Comparison of ENCODE assay signal across 21 cellular contexts in genomic region chr3:124800076-124800475, GRCh38.
A peak's percentile ranks its signal among the peaks of the same experiment; 100 is the strongest.
DNase-seq lines count a peak whose midpoint lies in the region; ATAC-seq, FAIRE-seq and TF ChIP-seq lines count a peak whose summit lies in the region.
"Had no signal": no experiment of that assay in that cellular context is flagged by ENCODE, and none has a peak within 500 bp of the region (broad histone marks: within the 10 kb centered on the region; RNA-seq: fewer than 3 reads in every experiment).

No MANE protein-coding gene starts in this region.

- no peaks in the 10 kb centered on the region for H3K4me1 Mint-ChIP-seq in activated CD4-positive, alpha-beta T cell treated with anti-CD3 and anti-CD28 coated beads, Interleukin-2, amount 10 ng/mL, durations not matched to agents 7 days and 5 days
- no peaks in the 10 kb centered on the region for H3K4me1 Mint-ChIP-seq in progenitor cell of endocrine pancreas (ENCODE audit: low read depth)

- no peak for TF ChIP-seq POLR2A in A549 (IDR thresholded peaks at IDR 0.05; ENCODE audit: low read length)

- 75% methylated on average over 1 of the region's 1 CpG for WGBS in A549 (ENCODE audit: missing lambda C conversion rate)
- 83 to 85% methylated on average over 1 of the region's 1 CpG for WGBS in heart right ventricle, 2 donors

- H3K4me1 ChIP-seq in A549 (peaks cover 18% of the 10 kb centered on the region), heart right ventricle (peaks cover 22 to 50% (median 33%) of the 10 kb centered on the region in 9 donors), osteoblast (ENCODE audit: insufficient read depth, low read length) (peaks cover 5% of the 10 kb centered on the region)

- no peak overlapping the region for H3K9ac ChIP-seq in SK-N-MC (ENCODE audit: insufficient read length)

- H3K4me2 ChIP-seq in A549: no peak overlapping the region
- no peak overlapping the region for H3K4me2 ChIP-seq in osteoblast (ENCODE audit: insufficient read depth, low read length)

- H3K27ac Mint-ChIP-seq in activated CD4-positive, alpha-beta T cell treated with anti-CD3 and anti-CD28 coated beads, Interleukin-2, amount 10 ng/mL, durations not matched to agents 7 days and 5 days: no peak overlapping the region
- no peak overlapping the region for H3K27ac Mint-ChIP-seq in progenitor cell of endocrine pancreas
- H3K27ac Mint-ChIP-seq: activated naive CD4-positive, alpha-beta T cell treated with anti-CD3 and anti-CD28 coated beads for 36 hours; dendritic cell treated with granulocyte-macrophage colony-stimulating factor and Interleukin-4, amounts not matched to agents 40 ng/mL and 50 ng/mL, for 4 days had no signal

- CTCF ChIA-PET in A549 (lab: Yijun Ruan, JAX): interaction anchor here (0.7 to 7.7 kb wide), 3 partner anchors 13 to 101 kb away, joined by 3 to 48 read pairs (median 21); no protein-coding TSS in a partner anchor
- CTCF ChIA-PET in activated CD4-positive, alpha-beta T cell treated with anti-CD3 and anti-CD28 coated beads, Interleukin-2, amount 10 ng/mL, durations not matched to agents 7 days and 5 days (lab: Charles Lee): interaction anchor here (0.9 kb wide), 1 partner anchor 8 kb away, joined by 3 read pairs; no protein-coding TSS in a partner anchor

- FAIRE-seq in A549 (lab: Jason Lieb, UNC): no peak
- FAIRE-seq: GM12891 had no signal

- H3K79me2 ChIP-seq in osteoblast (ENCODE audit: insufficient read depth, low read length): peaks cover 19% of the 10 kb centered on the region

- intact Hi-C loops in heart right ventricle (cut with DNase I): no loop called here

- H3K36me3 ChIP-seq in SK-N-MC (ENCODE audit: insufficient read depth, low read length): peaks cover 15% of the 10 kb centered on the region; the same call in 1 of the 2 replicates
- H3K36me3 ChIP-seq in heart right ventricle: peaks cover 0 to 60% (median 16%) of the 10 kb centered on the region in 9 donors
- H3K36me3 ChIP-seq in osteoblast (ENCODE audit: insufficient read depth, low read length): peaks cover 33% of the 10 kb centered on the region
- H3K36me3 ChIP-seq: upper lobe of right lung had no signal

- H3K27me3 ChIP-seq in heart right ventricle (no peaks in the 10 kb centered on the region), osteoblast (ENCODE audit: insufficient read depth, low read length) (no peaks in the 10 kb centered on the region)
- H3K27me3 ChIP-seq: upper lobe of right lung had no signal

- no peak overlapping the region for H2AFZ ChIP-seq in osteoblast (ENCODE audit: low read length)

- no peak for TF ChIP-seq EP300 in A549 (IDR thresholded peaks at IDR 0.05)

- no peak overlapping the region for H3K4me3 ChIP-seq in A549
- no peak overlapping the region for H3K4me3 ChIP-seq in SK-N-MC
- H3K4me3 ChIP-seq in heart right ventricle: no peak overlapping the region
- H3K4me3 ChIP-seq in osteoblast (ENCODE audit: insufficient read depth, low read length): no peak overlapping the region
- H3K4me3 ChIP-seq: upper lobe of right lung had no signal

- POLR2A ChIA-PET in A549 (lab: Yijun Ruan, JAX): interaction anchor here (1.2 kb wide), 1 partner anchor 13 kb away, joined by 3 read pairs; no protein-coding TSS in a partner anchor
- POLR2A ChIA-PET in activated CD4-positive, alpha-beta T cell treated with anti-CD3 and anti-CD28 coated beads, Interleukin-2, amount 10 ng/mL, durations not matched to agents 7 days and 5 days (lab: Charles Lee): no interaction called here

- no peaks in the 10 kb centered on the region for H3K9me3 Mint-ChIP-seq in activated CD4-positive, alpha-beta T cell treated with anti-CD3 and anti-CD28 coated beads, Interleukin-2, amount 10 ng/mL, durations not matched to agents 7 days and 5 days
- no peaks in the 10 kb centered on the region for H3K9me3 Mint-ChIP-seq in progenitor cell of endocrine pancreas (ENCODE audit: low read depth)
- H3K9me3 Mint-ChIP-seq: activated naive CD4-positive, alpha-beta T cell treated with anti-CD3 and anti-CD28 coated beads for 36 hours; dendritic cell treated with granulocyte-macrophage colony-stimulating factor and Interleukin-4, amounts not matched to agents 40 ng/mL and 50 ng/mL, for 4 days; nephron progenitor cell had no signal

- H3K27me3 Mint-ChIP-seq in activated CD4-positive, alpha-beta T cell treated with anti-CD3 and anti-CD28 coated beads, Interleukin-2, amount 10 ng/mL, durations not matched to agents 7 days and 5 days: peaks cover 2% of the 10 kb centered on the region
- H3K27me3 Mint-ChIP-seq in progenitor cell of endocrine pancreas: no peaks in the 10 kb centered on the region

- TF ChIP-seq RAD21 in A549 (conservative IDR thresholded peaks at IDR 0.05 in 1 of 2, IDR thresholded peaks at IDR 0.05 in 1 of 2): no peak

- peaks cover 2% of the 10 kb centered on the region for H4K20me1 ChIP-seq in osteoblast (ENCODE audit: insufficient read depth, low read length)

- H3K27ac ChIP-seq in A549 (peak overlapping the region; percentile 14 to 67; a peak in 4 of 6 replicates), SK-N-MC (peak overlapping the region; percentile 22; the same call in 1 of the 2 replicates), heart right ventricle (peak overlapping the region; percentile 41 to 91 (median 82)), osteoblast (ENCODE audit: low read depth, low read length) (peak overlapping the region; percentile 40)
- H3K27ac ChIP-seq: epithelial cell of prostate, upper lobe of right lung had no signal

- H3K4me3 Mint-ChIP-seq in activated CD4-positive, alpha-beta T cell treated with anti-CD3 and anti-CD28 coated beads, Interleukin-2, amount 10 ng/mL, durations not matched to agents 7 days and 5 days: no peak overlapping the region
- no peak overlapping the region for H3K4me3 Mint-ChIP-seq in progenitor cell of endocrine pancreas (ENCODE audit: low read depth)
- H3K4me3 Mint-ChIP-seq: activated naive CD4-positive, alpha-beta T cell treated with anti-CD3 and anti-CD28 coated beads for 36 hours; dendritic cell treated with granulocyte-macrophage colony-stimulating factor and Interleukin-4, amounts not matched to agents 40 ng/mL and 50 ng/mL, for 4 days; nephron progenitor cell had no signal

- ATAC-seq in A549 (no peak; a peak in 2 of 6 replicates), heart right ventricle (peak in 4 of 8 donors; percentile 2)

- H3K9me3 ChIP-seq in A549: no peaks in the 10 kb centered on the region
- no peaks in the 10 kb centered on the region for H3K9me3 ChIP-seq in SK-N-MC (ENCODE audit: low read depth, low read length)
- H3K9me3 ChIP-seq in heart right ventricle: no peaks in the 10 kb centered on the region
- H3K9me3 ChIP-seq in osteoblast (ENCODE audit: low read depth, low read length): no peaks in the 10 kb centered on the region
- H3K9me3 ChIP-seq: upper lobe of right lung had no signal

- TF ChIP-seq CTCF in A549 (IDR thresholded peaks at IDR 0.05): no peak
- TF ChIP-seq CTCF in heart right ventricle (IDR thresholded peaks at IDR 0.05): no peak
- TF ChIP-seq CTCF in osteoblast (IDR thresholded peaks at IDR 0.05; ENCODE audit: extremely low read depth, low read depth, low read length): no peak
- TF ChIP-seq CTCF in progenitor cell of endocrine pancreas (IDR thresholded peaks at IDR 0.05; ENCODE audit: unreplicated experiment): no peak

- DNase-seq in A549 (ENCODE audit: low read depth in 1 of 2, low spot score in 1 of 2): no peak
- DNase-seq in SK-N-MC (ENCODE audit: low read depth, low spot score): no peak
- no peak for DNase-seq in heart right ventricle
- no peak for DNase-seq in osteoblast (ENCODE audit: insufficient read length, low spot score, missing footprints)
- no peak for DNase-seq in middle frontal gyrus (ENCODE audit: extremely low spot score, low spot score)
- no peak for DNase-seq in activated CD4-positive, alpha-beta T cell treated with anti-CD3 and anti-CD28 coated beads, Interleukin-2, amount 10 ng/mL, durations not matched to agents 7 days and 5 days
- no peak for DNase-seq in progenitor cell of endocrine pancreas (ENCODE audit: low spot score, unreplicated experiment)
- DNase-seq in mucosa of gallbladder (ENCODE audit: low spot score): no peak
- DNase-seq: activated CD4-positive, alpha-beta T cell treated with anti-CD3 and anti-CD28 coated beads for 4 hours; activated naive CD4-positive, alpha-beta T cell treated with anti-CD3 and anti-CD28 coated beads for 36 hours; DMS153; GF-D8; mammary epithelial cell; NCI-H1436 treated with DMSO at 0.1 percent for 48 hours; nephron progenitor cell; stimulated activated naive CD4-positive, alpha-beta T cell; T1000; upper lobe of right lung had no signal

- no peaks in the 10 kb centered on the region for H3K36me3 Mint-ChIP-seq in activated CD4-positive, alpha-beta T cell treated with anti-CD3 and anti-CD28 coated beads, Interleukin-2, amount 10 ng/mL, durations not matched to agents 7 days and 5 days (ENCODE audit: low read depth)
- H3K36me3 Mint-ChIP-seq in progenitor cell of endocrine pancreas (ENCODE audit: insufficient read depth): peaks cover 5% of the 10 kb centered on the region

TF ChIP-seq in A549, 52 proteins besides CTCF, POLR2A, EP300 and RAD21 (continues in another document):
- TF ChIP-seq NPAS2 (CRISPR knock-in tag; IDR thresholded peaks at IDR 0.05; ENCODE audit: borderline replicate concordance) (no peak), ZSCAN20 (CRISPR knock-in tag; IDR thresholded peaks at IDR 0.05) (no peak), MAX (IDR thresholded peaks at IDR 0.05) (no peak), ESRRA (IDR thresholded peaks at IDR 0.05; ENCODE audit: borderline replicate concordance, low read length) (no peak), ELK1 (IDR thresholded peaks at IDR 0.05; ENCODE audit: low read depth, low read length) (no peak)

Comparison
In these comparisons a context has a peak if more than half of its experiments do, and no peak if none do; other contexts are left out.
1. H3K27ac ChIP-seq: peak in every context shown above with its lines; median percentile 82 in heart right ventricle; 40 in A549; 40 in osteoblast; 22 in SK-N-MC.